ENCODE assay signal across 4 cellular contexts in genomic region chr3:106806964-106807363, GRCh38.
"Had no signal": no experiment of that assay in that cellular context is flagged by ENCODE, and none has a peak within 500 bp of the region (broad histone marks: within the 10 kb centered on the region; RNA-seq: fewer than 3 reads in every experiment).

No MANE protein-coding gene starts in this region.

- H3K4me3 ChIP-seq: K562 had no signal

- ATAC-seq: HepG2, K562 had no signal

- H3K27ac ChIP-seq: HL-60, KMS-11 had no signal
